In genomic region chr7:105673367-105674188, GRCh38 we compare ENCODE assay signal across 10 cellular contexts.
DNase-seq lines count a peak whose midpoint lies in the region; ATAC-seq and TF ChIP-seq lines count a peak whose summit lies in the region.
"Had no signal": no experiment of that assay in that cellular context is flagged by ENCODE, and none has a peak within 500 bp of the region (broad histone marks: within the 10 kb centered on the region; RNA-seq: fewer than 3 reads in every experiment).

No MANE protein-coding gene starts in this region.

- H3K79me2 ChIP-seq in SK-N-SH (ENCODE audit: insufficient read depth) = no peaks in the 10 kb centered on the region

- H3K4me1 ChIP-seq in SK-N-SH (ENCODE audit: control insufficient read depth in 1 of 2, insufficient read depth in 2 of 2, low read depth in 1 of 2, low read length in 1 of 2) = peaks cover 0 to 33% of the 10 kb centered on the region in 2 experiments; a peak in 1 of 4 replicates
- H3K4me1 ChIP-seq in rectal smooth muscle tissue (ENCODE audit: control insufficient read depth, insufficient read depth, low read length) = peaks cover 3% of the 10 kb centered on the region

- TF ChIP-seq EP300 in SK-N-SH (IDR thresholded peaks at IDR 0.05; ENCODE audit: borderline replicate concordance in 1 of 2, low read depth in 1 of 2, low read length in 1 of 2) = no peak

- no peaks in the 10 kb centered on the region for H4K20me1 ChIP-seq in SK-N-SH (ENCODE audit: insufficient read depth)

- H3K27ac ChIP-seq in SK-N-SH (ENCODE audit: low read depth in 2 of 2, low read length in 1 of 2) (peak overlapping the region in 1 of 2 experiments; percentile 5; a peak in 2 of 4 replicates), rectal smooth muscle tissue (ENCODE audit: low read depth, low read length) (peak overlapping the region; percentile 42)

- no peak overlapping the region for H3K4me2 ChIP-seq in SK-N-SH

- no peaks in the 10 kb centered on the region for H3K9me3 ChIP-seq in SK-N-SH

- no peaks in the 10 kb centered on the region for H3F3A ChIP-seq in SK-N-SH (replicated peaks; ENCODE audit: insufficient read depth)

- CTCF ChIA-PET in SK-N-SH (lab: Yijun Ruan, JAX) = interaction anchor here (0.9 to 2.1 kb wide), 9 partner anchors 10 to 494 kb away, joined by 3 to 12 read pairs (median 3); no protein-coding TSS in a partner anchor

- H3K36me3 ChIP-seq in SK-N-SH (replicated peaks in 1 of 2; ENCODE audit: control insufficient read depth in 1 of 2, insufficient read depth in 2 of 2, low read length in 1 of 2) (no peaks in the 10 kb centered on the region), rectal smooth muscle tissue (ENCODE audit: control insufficient read depth, insufficient read depth, low read length) (no peaks in the 10 kb centered on the region)

- TF ChIP-seq RAD21 in SK-N-SH (IDR thresholded peaks at IDR 0.05; ENCODE audit: low read length) = no peak

- no peaks in the 10 kb centered on the region for H3K27me3 ChIP-seq in SK-N-SH (ENCODE audit: insufficient read depth)
- no peaks in the 10 kb centered on the region for H3K27me3 ChIP-seq in rectal smooth muscle tissue (ENCODE audit: control insufficient read depth, insufficient read depth, low read length)

- 81% methylated on average over 9 of the region's 9 CpGs for WGBS in SK-N-SH (ENCODE audit: low lambda C conversion rate)

- POLR2A ChIA-PET in SK-N-SH (lab: Yijun Ruan, JAX) = no interaction called here

- no peak overlapping the region for H3K4me3 ChIP-seq in SK-N-SH (ENCODE audit: low read depth in 2 of 2, low read length in 1 of 2)
- H3K4me3 ChIP-seq in rectal smooth muscle tissue (ENCODE audit: low read length) = no peak overlapping the region

- no peak for ATAC-seq in SK-N-SH treated with all-trans-retinoic acid at 6 μM for 48 hours
- no peak for ATAC-seq in GM18498 (IDR thresholded peaks at IDR 0.05; ENCODE audit: unreplicated experiment)

- TF ChIP-seq CTCF in SK-N-SH (IDR thresholded peaks at IDR 0.05) = no peak

- H3K9me2 ChIP-seq in SK-N-SH = no peaks in the 10 kb centered on the region

- no peak overlapping the region for H3K9ac ChIP-seq in SK-N-SH
- no peak overlapping the region for H3K9ac ChIP-seq in rectal smooth muscle tissue (ENCODE audit: low read length)

- H2AFZ ChIP-seq in SK-N-SH (ENCODE audit: low read depth) = no peak overlapping the region

- no peak for DNase-seq in SK-N-SH
- DNase-seq in NCI-H2081 (lab: John Stamatoyannopoulos, UW) = peak; percentile 91 to 99
- DNase-seq in cerebellar cortex (ENCODE audit: low spot score) = peak; percentile 51
- DNase-seq in HPDE6-E6E7 (ENCODE audit: extremely low spot score) = no peak
- no peak for DNase-seq in 8988T
- DNase-seq: central memory CD4-positive, alpha-beta T cell; T1000 had no signal

TF ChIP-seq in SK-N-SH, 30 proteins besides CTCF, POLR2A, EP300 and RAD21:
- TF ChIP-seq NFIC (IDR thresholded peaks at IDR 0.05; ENCODE audit: borderline replicate concordance) = no peak
- TF ChIP-seq TCF12 (IDR thresholded peaks at IDR 0.05) = 0 out of 2 replicates have a peak, but pooled peaks have one; percentile 23

TF ChIP-seq in SK-N-SH treated with all-trans-retinoic acid at 6 μM for 48 hours, 23 proteins besides CTCF, POLR2A, EP300 and RAD21:
- TF ChIP-seq ZFP30 (CRISPR knock-in tag; IDR thresholded peaks at IDR 0.05) (no peak), ZNF565 (CRISPR knock-in tag; conservative IDR thresholded peaks at IDR 0.05; ENCODE audit: low read depth) (no peak), RARB (CRISPR knock-in tag; IDR thresholded peaks at IDR 0.05) (no peak), ZC3H10 (CRISPR knock-in tag; IDR thresholded peaks at IDR 0.05) (no peak), CREB5 (CRISPR knock-in tag; IDR thresholded peaks at IDR 0.05; ENCODE audit: low read depth) (no peak), BACH2 (CRISPR knock-in tag; IDR thresholded peaks at IDR 0.05; ENCODE audit: borderline replicate concordance) (no peak), SNAI2 (CRISPR knock-in tag; IDR thresholded peaks at IDR 0.05) (no peak), PATZ1 (CRISPR knock-in tag; IDR thresholded peaks at IDR 0.05; ENCODE audit: borderline replicate concordance) (no peak), ZNF8 (CRISPR knock-in tag; IDR thresholded peaks at IDR 0.05) (no peak), TSHZ2 (CRISPR knock-in tag; IDR thresholded peaks at IDR 0.05) (no peak), ARNTL (CRISPR knock-in tag; IDR thresholded peaks at IDR 0.05; ENCODE audit: borderline replicate concordance, low read depth) (no peak), ISL1 (CRISPR knock-in tag; IDR thresholded peaks at IDR 0.05) (no peak)
TF ChIP-seq in SK-N-SH treated with all-trans-retinoic acid at 6 μM for 48 hours: peak in this region for 0.

Comparison
In these comparisons a context has a peak if more than half of its experiments do, and no peak if none do; other contexts are left out.
1. DNase-seq: peak in NCI-H2081 (2 of 2) and cerebellar cortex (single experiment); none in SK-N-SH (single experiment), HPDE6-E6E7 (single experiment) and 8988T (single experiment).